22 cellular contexts compared by ENCODE assay signal in the genomic region with DNA sequence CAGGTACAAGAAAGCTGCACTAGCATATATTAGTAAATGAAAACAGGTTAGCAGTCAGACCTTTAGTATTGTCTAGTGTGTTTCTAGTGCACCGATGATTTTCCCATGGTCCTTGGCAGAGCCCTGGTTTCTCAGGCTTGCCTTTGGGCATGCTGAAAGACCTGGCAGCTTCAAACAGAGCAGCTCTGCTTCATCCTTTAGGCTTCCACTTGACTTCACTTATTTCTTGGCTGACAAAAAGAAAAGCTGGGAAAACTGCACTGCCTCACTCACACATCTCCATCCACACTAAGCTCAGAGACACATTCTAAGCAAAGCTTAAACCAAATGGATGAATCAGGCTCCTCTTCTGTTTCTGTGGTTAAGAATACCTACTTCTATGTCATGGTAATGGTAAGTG.
A peak's percentile ranks its signal among the peaks of the same experiment; 100 is the strongest.
DNase-seq lines count a peak whose midpoint lies in the region; ATAC-seq lines count a peak whose summit lies in the region.
"Had no signal": no experiment of that assay in that cellular context is flagged by ENCODE, and none has a peak within 500 bp of the region (broad histone marks: within the 10 kb centered on the region; RNA-seq: fewer than 3 reads in every experiment).

No MANE protein-coding gene starts in this region.

- no peaks in the 10 kb centered on the region for H3K9me3 ChIP-seq in GM23248 (ENCODE audit: low read depth)
- H3K9me3 ChIP-seq: A549, SK-N-SH had no signal

- H3K9me2 ChIP-seq in GM23248 (ENCODE audit: insufficient read depth): no peaks in the 10 kb centered on the region
- H3K9me2 ChIP-seq: SK-N-SH had no signal

- 37 to 62% methylated on average over 1 of the region's 1 CpG for WGBS in GM23248 (ENCODE audit: low coverage in 1 of 2, low lambda C conversion rate in 2 of 2, missing lambda C conversion rate in 2 of 2), 2 experiments

- H3K79me2 ChIP-seq in GM23248 (ENCODE audit: insufficient read depth): no peaks in the 10 kb centered on the region

- peaks cover 17% of the 10 kb centered on the region for H3K4me1 ChIP-seq in GM23248 (ENCODE audit: insufficient read depth)
- H3K4me1 ChIP-seq: A549 had no signal

- no peak overlapping the region for H3K4me2 ChIP-seq in GM23248 (ENCODE audit: unreplicated experiment)
- H3K4me2 ChIP-seq: A549, SK-N-SH had no signal

- DNase-seq in GM23248: peak; percentile 38
- DNase-seq in astrocyte of the hippocampus (ENCODE audit: low read depth, low spot score): peak; percentile 56
- DNase-seq in globus pallidus (ENCODE audit: low spot score): peak; percentile 18
- peak; percentile 48 for DNase-seq in stromal cell of bone marrow (ENCODE audit: low read depth)
- DNase-seq in putamen (ENCODE audit: low spot score): no peak
- DNase-seq: CD4-positive, CD25-positive, alpha-beta regulatory T cell; DMS79 treated with DMSO at 0.1 percent for 48 hours; Kasumi-1; MM.1S; NCI-H1092; NCI-H146; NCI-H2029; NCI-H2227 treated with DMSO at 0.1 percent for 48 hours; NCI-H510A treated with DMSO at 0.1 percent for 48 hours; NCI-H774; NK-92 treated with Interleukin-12 subunit alpha and Interleukin-12 subunit beta, amount 100 ng/mL, for 24 hours; SIG-M5; SK-N-SH had no signal

- H2AFZ ChIP-seq in GM23248: no peak overlapping the region

- in situ Hi-C loops in GM23248 (cut with MboI): no loop called here

- no peak overlapping the region for H3K4me3 ChIP-seq in GM23248
- H3K4me3 ChIP-seq: A549 had no signal

- H3K27ac ChIP-seq in GM23248: no peak overlapping the region
- H3K27ac ChIP-seq: A549, RWPE1 had no signal

- H3K27me3 ChIP-seq in GM23248 (replicated peaks; ENCODE audit: insufficient read depth): no peaks in the 10 kb centered on the region

- no peaks in the 10 kb centered on the region for H4K20me1 ChIP-seq in GM23248 (ENCODE audit: insufficient read depth)

- H3K36me3 ChIP-seq in GM23248 (ENCODE audit: low read depth): no peaks in the 10 kb centered on the region

- H3F3A ChIP-seq in GM23248 (ENCODE audit: insufficient read depth): no peaks in the 10 kb centered on the region

- H3K9ac ChIP-seq in GM23248: no peak overlapping the region
- H3K9ac ChIP-seq: SK-N-SH had no signal

- ATAC-seq in GM18511 (IDR thresholded peaks at IDR 0.05; ENCODE audit: unreplicated experiment) (no peak), GM18870 (IDR thresholded peaks at IDR 0.05; ENCODE audit: unreplicated experiment) (no peak)
- ATAC-seq: A549 had no signal
